In genomic region chr7:149878523-149878921, GRCh38 we compare ENCODE assay signal across 15 cellular contexts. TPM values are rescaled to one million over a fixed set of nuclear protein-coding genes. Genes with fewer than 3 reads are reported as not detected.
A peak's percentile ranks its signal among the peaks of the same experiment; 100 is the strongest.
DNase-seq lines count a peak whose midpoint lies in the region; ATAC-seq and TF ChIP-seq lines count a peak whose summit lies in the region.
"Had no signal": no experiment of that assay in that cellular context is flagged by ENCODE, and none has a peak within 500 bp of the region (broad histone marks: within the 10 kb centered on the region; RNA-seq: fewer than 3 reads in every experiment).

No MANE protein-coding gene starts in this region.

- H3K27ac ChIP-seq in angular gyrus (ENCODE audit: low read depth, low read length) = peak overlapping the region; percentile 34
- peak overlapping the region in 2 of 4 donors; percentile 8 to 44 for H3K27ac ChIP-seq in transverse colon

- WGBS in transverse colon (ENCODE audit: low coverage in 1 of 2), 2 donors = 94% methylated on average over 13 of the region's 13 CpGs; no CpG with 5 or more reads in 1 of the 2 donors

- no peak for TF ChIP-seq EP300 in transverse colon (IDR thresholded peaks at IDR 0.05; ENCODE audit: low read depth)

- H3K4me3 ChIP-seq in transverse colon = no peak overlapping the region

- no peak for TF ChIP-seq POLR2A in transverse colon (IDR thresholded peaks at IDR 0.05)

- no peak for ATAC-seq in left ventricle myocardium superior
- ATAC-seq: CD8-positive, alpha-beta T cell had no signal

- DNase-seq in G401 (ENCODE audit: low spot score) (peak; percentile 67), NCI-H1694 (lab: John Stamatoyannopoulos, UW) (peak; percentile 79), mucosa of gallbladder (ENCODE audit: low spot score) (peak; percentile 7), left ventricle myocardium superior (no peak), transverse colon (no peak)
- DNase-seq in activated naive CD4-positive, alpha-beta T cell (lab: John Stamatoyannopoulos, UW) = no peak
- DNase-seq: CD8-positive, alpha-beta T cell; Kasumi-1; NCI-H1417; NCI-H2029 treated with DMSO at 0.1 percent for 48 hours; NCI-H226; NCI-H748 treated with DMSO at 0.1 percent for 48 hours; Right ventricle myocardium superior; SK-N-SH had no signal

- no peak for TF ChIP-seq CTCF in transverse colon (IDR thresholded peaks at IDR 0.05)

- peaks cover 4 to 25% (median 7%) of the 10 kb centered on the region in 4 donors for H3K4me1 ChIP-seq in transverse colon

- in situ Hi-C loops in G401 (cut with HindIII; ENCODE audit: low sequenced_read_pairs) = no loop called here
- in situ Hi-C loops in transverse colon (cut with MboI; ENCODE audit: low pct_ligation_motif_present in 1 of 4, low pct_unique_long_range_greater_than_20kb in 1 of 4, low sequenced_read_pairs in 3 of 4) = no loop called here

- intact Hi-C loops in left ventricle myocardium superior (cut with micrococcal nuclease) (no loop called here), transverse colon (cut with DNase I; ENCODE audit: low total_unique reads) (no loop called here)

- H3K36me3 ChIP-seq in transverse colon = no peaks in the 10 kb centered on the region

- no peaks in the 10 kb centered on the region for H3K27me3 ChIP-seq in transverse colon

- H3K9me3 ChIP-seq in transverse colon = no peaks in the 10 kb centered on the region
- H3K9me3 ChIP-seq: SK-N-SH had no signal

RNA-seq across cellular contexts. Expression of gene ATP6V0E2, which starts 4.8 kb away (rescaled TPM):
- 35.1 and 73.1 TPM in 2 replicates for total RNA-seq in G401 (2014; rRNA removed; shearing (Covaris generic))
- total RNA-seq in mucosa of gallbladder (47.0 TPM), left ventricle myocardium superior (168 TPM), transverse colon (10 to 100 TPM in 3 of 4 donors, 1 to 10 TPM in 1; 1.9 to 56.7 (median 28.4) TPM)

RNA-seq across cellular contexts. Expression of gene ZNF862, which starts 40.3 kb away (rescaled TPM):
- 1.8 and 2.2 TPM in 2 replicates for total RNA-seq in G401 (2014; rRNA removed; shearing (Covaris generic))
- total RNA-seq in mucosa of gallbladder = 31.3 TPM
- total RNA-seq in left ventricle myocardium superior = 9.5 TPM
- 10 to 100 TPM; 12.7 to 23.5 (median 17.6) TPM for total RNA-seq in transverse colon

Comparison
In these comparisons a context has a peak if more than half of its experiments do, and no peak if none do; other contexts are left out.
1. DNase-seq: peak in G401 (single experiment), NCI-H1694 (single experiment) and mucosa of gallbladder (single experiment); none in left ventricle myocardium superior (single experiment), transverse colon (single experiment) and activated naive CD4-positive, alpha-beta T cell (0 of 4).